ENCODE assay signal across 20 cellular contexts in genomic region chr6:51199733-51200132, GRCh38.
A peak's percentile ranks its signal among the peaks of the same experiment; 100 is the strongest.
DNase-seq lines count a peak whose midpoint lies in the region; ATAC-seq and TF ChIP-seq lines count a peak whose summit lies in the region.
"Had no signal": no experiment of that assay in that cellular context is flagged by ENCODE, and none has a peak within 500 bp of the region (broad histone marks: within the 10 kb centered on the region; RNA-seq: fewer than 3 reads in every experiment).

No MANE protein-coding gene starts in this region.

- no peak overlapping the region for H3K4me3 Mint-ChIP-seq in HFFc6
- H3K4me3 Mint-ChIP-seq: CD8-positive, alpha-beta T cell had no signal

- no peak overlapping the region for H3K27ac ChIP-seq in foreskin keratinocyte
- H3K27ac ChIP-seq: BLaER1 treated with 17β-estradiol and CSF1 and Interleukin-3, amounts not matched to agents 10 nM and 100 nM; HL-60; SK-N-MC had no signal

- H3K27me3 ChIP-seq in foreskin keratinocyte: no peaks in the 10 kb centered on the region
- H3K27me3 ChIP-seq: BLaER1 treated with 17β-estradiol and CSF1 and Interleukin-3, amounts not matched to agents 10 nM and 100 nM had no signal

- no peaks in the 10 kb centered on the region for H3K36me3 Mint-ChIP-seq in HFFc6 (ENCODE audit: low read depth)
- H3K36me3 Mint-ChIP-seq: CD8-positive, alpha-beta T cell had no signal

- H3K4me1 ChIP-seq in foreskin keratinocyte: no peaks in the 10 kb centered on the region

- no peak overlapping the region for H3K27ac Mint-ChIP-seq in HFFc6
- H3K27ac Mint-ChIP-seq: CD8-positive, alpha-beta T cell had no signal

- H3K9me3 Mint-ChIP-seq in HFFc6: peaks cover 6% of the 10 kb centered on the region
- H3K9me3 Mint-ChIP-seq: CD8-positive, alpha-beta T cell had no signal

- DNase-seq in GM04504 (ENCODE audit: low read depth) (peak; percentile 3), NCI-H69 (lab: John Stamatoyannopoulos, UW) (peak; percentile 54), foreskin keratinocyte (peak in 1 of 2 donors; percentile 7), HFFc6 (no peak), cerebellar nuclear complex (lab: John Stamatoyannopoulos, UW) (no peak), superior temporal gyrus (ENCODE audit: extremely low spot score) (no peak), NCI-H187 (lab: John Stamatoyannopoulos, UW) (no peak)
- DNase-seq: Calu3; CD8-positive, alpha-beta T cell; DMS79; NCI-H1092 treated with DMSO at 0.1 percent for 48 hours; NCI-H146; NCI-H2081; NCI-H446 treated with DMSO at 0.1 percent for 48 hours; NCI-H774; Right ventricle myocardium superior had no signal

- no peak for TF ChIP-seq CTCF in foreskin keratinocyte (conservative IDR thresholded peaks at IDR 0.05)
- TF ChIP-seq CTCF in HFFc6 (IDR thresholded peaks at IDR 0.05): no peak

- no peaks in the 10 kb centered on the region for H3K4me1 Mint-ChIP-seq in HFFc6 (ENCODE audit: low read depth)

- H3K27me3 Mint-ChIP-seq in HFFc6 (ENCODE audit: insufficient read depth): no peaks in the 10 kb centered on the region; the same call in 1 of the 2 replicates

- ATAC-seq in GM19452 (IDR thresholded peaks at IDR 0.05; ENCODE audit: unreplicated experiment): peak; percentile 15
- ATAC-seq in foreskin keratinocyte: peak; percentile 46
- ATAC-seq: CD8-positive, alpha-beta T cell had no signal

Comparison
In these comparisons a context has a peak if more than half of its experiments do, and no peak if none do; other contexts are left out.
1. DNase-seq: peak in GM04504 (single experiment) and NCI-H69 (single experiment); none in HFFc6 (single experiment), cerebellar nuclear complex (0 of 2), superior temporal gyrus (single experiment) and NCI-H187 (0 of 2).